Comparison of ENCODE assay signal across 9 cellular contexts in the genomic region with DNA sequence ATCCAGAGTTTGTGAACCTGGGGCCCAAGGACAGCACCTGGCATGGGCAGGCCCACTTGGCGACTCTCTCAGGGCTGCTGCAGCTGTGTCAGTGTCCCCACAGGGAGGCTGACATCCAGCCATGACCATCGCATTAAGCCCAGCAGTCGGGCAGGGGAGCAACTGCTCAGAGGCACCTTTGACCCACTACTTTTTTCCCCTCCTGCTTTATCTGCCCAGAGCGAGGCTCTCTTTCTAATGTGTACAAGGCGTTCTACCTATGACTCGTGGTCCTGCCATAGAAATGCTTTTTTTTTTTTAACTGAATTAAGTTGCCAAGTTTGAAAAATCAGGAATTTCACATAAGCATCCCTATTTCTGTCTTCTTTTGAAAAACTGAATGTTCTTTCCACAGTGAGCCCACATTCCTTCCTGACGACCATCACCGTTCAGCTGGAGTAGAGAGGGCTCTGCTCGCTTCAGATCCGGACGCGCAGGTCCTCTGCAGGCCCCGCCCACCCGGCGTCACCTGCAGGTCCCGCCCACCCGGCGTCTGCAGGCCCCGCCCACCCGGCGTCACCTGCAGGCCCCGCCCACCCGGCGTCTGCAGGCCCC. TPM values are rescaled to one million over a fixed set of nuclear protein-coding genes. Genes with fewer than 3 reads are reported as not detected.
DNase-seq lines count a peak whose midpoint lies in the region; ATAC-seq and TF ChIP-seq lines count a peak whose summit lies in the region.
"Had no signal": no experiment of that assay in that cellular context is flagged by ENCODE, and none has a peak within 500 bp of the region (broad histone marks: within the 10 kb centered on the region; RNA-seq: fewer than 3 reads in every experiment).

No MANE protein-coding gene starts in this region.

- no peak overlapping the region for H3K4me3 ChIP-seq in SJCRH30
- peak overlapping the region in 1 of 4 donors; percentile 19 for H3K4me3 ChIP-seq in sigmoid colon

- TF ChIP-seq CTCF in sigmoid colon (IDR thresholded peaks at IDR 0.05): no peak

- H3K27ac Mint-ChIP-seq in stimulated activated naive CD8-positive, alpha-beta T cell treated with anti-CD3 and anti-CD28 coated beads, Interleukin-15, amount 100 ng/mL, for 72 hours: no peak overlapping the region
- H3K27ac Mint-ChIP-seq: IgD-negative memory B cell had no signal

- TF ChIP-seq EP300 in sigmoid colon (IDR thresholded peaks at IDR 0.05): no peak

- no peaks in the 10 kb centered on the region for H3K9me3 Mint-ChIP-seq in stimulated activated naive CD8-positive, alpha-beta T cell treated with anti-CD3 and anti-CD28 coated beads, Interleukin-15, amount 100 ng/mL, for 72 hours

- ATAC-seq in GM19043 (IDR thresholded peaks at IDR 0.05; ENCODE audit: low read depth, unreplicated experiment) (peak; percentile 42), HG03460 (IDR thresholded peaks at IDR 0.05; ENCODE audit: unreplicated experiment) (peak; percentile 51)
- ATAC-seq in stimulated activated naive CD8-positive, alpha-beta T cell treated with anti-CD3 and anti-CD28 coated beads, Interleukin-15, amount 100 ng/mL, for 72 hours: peak; percentile 80

- H3K27me3 ChIP-seq in SJCRH30: no peaks in the 10 kb centered on the region
- H3K27me3 ChIP-seq in sigmoid colon: no peaks in the 10 kb centered on the region

- peaks cover 51% of the 10 kb centered on the region for H3K27me3 Mint-ChIP-seq in stimulated activated naive CD8-positive, alpha-beta T cell treated with anti-CD3 and anti-CD28 coated beads, Interleukin-15, amount 100 ng/mL, for 72 hours

- WGBS in sigmoid colon, 2 donors: 8 to 18% methylated on average over 23 to 24 of the region's 24 CpGs

- H3K4me3 Mint-ChIP-seq in stimulated activated naive CD8-positive, alpha-beta T cell treated with anti-CD3 and anti-CD28 coated beads, Interleukin-15, amount 100 ng/mL, for 72 hours: peak overlapping the region; percentile 42 to 66

- H3K4me1 ChIP-seq in SJCRH30 (no peaks in the 10 kb centered on the region), sigmoid colon (peaks cover 0 to 18% (median 8%) of the 10 kb centered on the region in 4 donors)

- TF ChIP-seq POLR2A in sigmoid colon (IDR thresholded peaks at IDR 0.05): no peak

- H3K4me1 Mint-ChIP-seq in stimulated activated naive CD8-positive, alpha-beta T cell treated with anti-CD3 and anti-CD28 coated beads, Interleukin-15, amount 100 ng/mL, for 72 hours: peaks cover 13% of the 10 kb centered on the region

- H3K36me3 ChIP-seq in SJCRH30 (no peaks in the 10 kb centered on the region), sigmoid colon (no peaks in the 10 kb centered on the region)

- H3K9me3 ChIP-seq in SJCRH30 (replicated peaks) (no peaks in the 10 kb centered on the region), sigmoid colon (no peaks in the 10 kb centered on the region)

- no peak overlapping the region for H3K27ac ChIP-seq in SJCRH30
- no peak overlapping the region for H3K27ac ChIP-seq in sigmoid colon

- DNase-seq in DMS153 (lab: John Stamatoyannopoulos, UW): peak; percentile 38
- peak; percentile 17 to 22 for DNase-seq in SJCRH30
- DNase-seq in head of caudate nucleus: peak in 38 of 42 donors; percentile 16 to 86 (median 68)
- DNase-seq in stimulated activated naive CD8-positive, alpha-beta T cell treated with anti-CD3 and anti-CD28 coated beads, Interleukin-15, amount 100 ng/mL, for 72 hours: peak in 1 of 2 donors; percentile 8
- DNase-seq in GF-D8 (lab: John Stamatoyannopoulos, UW): no peak
- DNase-seq in sigmoid colon: no peak

- intact Hi-C loops in head of caudate nucleus (cut with DNase I) (no loop called here), sigmoid colon (cut with DNase I) (no loop called here)

RNA-seq across cellular contexts. Expression of gene CLUL1, which starts 0.4 kb away (rescaled TPM):
- not detected in 2 replicates for total RNA-seq in SJCRH30 (2014; rRNA removed; shearing (Covaris generic))
- total RNA-seq in sigmoid colon: 1 to 10 TPM in 1 of 4 donors, not detected in 3; 2.4 TPM
- polyA plus RNA-seq in sigmoid colon: under 1 TPM in 1 of 3 donors, not detected in 2; 0.15 TPM
- polyA plus RNA-seq: IgD-negative memory B cell had no signal

RNA-seq across cellular contexts. Expression of gene CETN1, which starts 16.2 kb away (rescaled TPM):
- not detected in 2 replicates for total RNA-seq in SJCRH30 (2014; rRNA removed; shearing (Covaris generic))
- not detected for total RNA-seq in sigmoid colon
- polyA plus RNA-seq in sigmoid colon: not detected
- polyA plus RNA-seq: IgD-negative memory B cell had no signal

Comparison
In these comparisons a context has a peak if more than half of its experiments do, and no peak if none do; other contexts are left out.
1. DNase-seq: peak in DMS153 (single experiment), SJCRH30 (2 of 2) and head of caudate nucleus (38 of 42); none in GF-D8 (single experiment) and sigmoid colon (single experiment).
2. Peak in every context shown above with its lines, with median percentiles within 50 percentile points of each other: ATAC-seq.